In genomic region chr2:27494944-27495554, GRCh38 we compare ENCODE assay signal across 1 cellular context.
TF ChIP-seq lines count a peak whose summit lies in the region.

Gene FNDC4 (minus strand): TSS chr2:27495200. CDS start chr2:27494679, 521 bp downstream.

TF ChIP-seq in K562, 482 proteins besides CTCF, POLR2A, EP300 and RAD21 (continued from another document and continues in another):
- TF ChIP-seq E2F6 (IDR thresholded peaks at IDR 0.05; ENCODE audit: borderline replicate concordance in 1 of 2, extremely low read depth in 1 of 2, insufficient read depth in 1 of 2, insufficient read length in 1 of 2, low read depth in 1 of 2, low read length in 1 of 2, poor library complexity in 1 of 2, severe bottlenecking in 1 of 2): peak in 1 of 2 experiments; percentile 5
- TF ChIP-seq YY1 (IDR thresholded peaks at IDR 0.05; ENCODE audit: borderline replicate concordance in 1 of 3, control insufficient read depth in 1 of 3, extremely low read depth in 1 of 3, insufficient read depth in 3 of 3, insufficient read length in 1 of 3, insufficient replicate concordance in 2 of 3, low read depth in 1 of 3, low read length in 2 of 3): peak in 1 of 3 experiments; percentile 34
- TF ChIP-seq KLF1 (tag; IDR thresholded peaks at IDR 0.05): no peak
- TF ChIP-seq ZNF407 (IDR thresholded peaks at IDR 0.05; ENCODE audit: low read depth): no peak
- TF ChIP-seq ZNF318 (IDR thresholded peaks at IDR 0.05; ENCODE audit: borderline replicate concordance in 1 of 2, low read depth in 1 of 2): no peak
- TF ChIP-seq RB1 (IDR thresholded peaks at IDR 0.05; ENCODE audit: low read depth): peak; percentile 66; the same call in 1 of the 2 replicates
- TF ChIP-seq CAMTA2 (CRISPR knock-in tag; conservative IDR thresholded peaks at IDR 0.05): no peak
- TF ChIP-seq ZNF592 (IDR thresholded peaks at IDR 0.05): 0 out of 2 replicates have a peak, but pooled peaks have one; percentile 31
- no peak for TF ChIP-seq FOXO4 (CRISPR knock-in tag; IDR thresholded peaks at IDR 0.05)
- TF ChIP-seq GATAD2B (IDR thresholded peaks at IDR 0.05; ENCODE audit: borderline replicate concordance): peak; percentile 80
- peak; percentile 11 for TF ChIP-seq PCBP1 (IDR thresholded peaks at IDR 0.05; ENCODE audit: low read depth, low read length, poor library complexity, severe bottlenecking)
- TF ChIP-seq UBTF (IDR thresholded peaks at IDR 0.05; ENCODE audit: borderline replicate concordance in 1 of 2, low read depth in 2 of 2, low read length in 2 of 2): peak; percentile 33 to 67; a peak in 1 of 4 replicates
- no peak for TF ChIP-seq THRAP3 (IDR thresholded peaks at IDR 0.05; ENCODE audit: borderline replicate concordance)
- no peak for TF ChIP-seq ZNF3 (CRISPR knock-in tag; IDR thresholded peaks at IDR 0.05)
- peak; percentile 65 for TF ChIP-seq KDM5B (IDR thresholded peaks at IDR 0.05; ENCODE audit: insufficient replicate concordance, low read depth, low read length)
- no peak for TF ChIP-seq ARNT (IDR thresholded peaks at IDR 0.05)
- 0 out of 4 replicates have a peak, but pooled peaks of 1 of the 2 experiments have one; percentile 55 for TF ChIP-seq NONO (IDR thresholded peaks at IDR 0.05; ENCODE audit: low read depth in 2 of 2, low read length in 1 of 2)
- TF ChIP-seq FIP1L1 (IDR thresholded peaks at IDR 0.05; ENCODE audit: low read depth, low read length, poor library complexity, severe bottlenecking): peak; percentile 58
